8 cellular contexts compared by ENCODE assay signal in the genomic region with DNA sequence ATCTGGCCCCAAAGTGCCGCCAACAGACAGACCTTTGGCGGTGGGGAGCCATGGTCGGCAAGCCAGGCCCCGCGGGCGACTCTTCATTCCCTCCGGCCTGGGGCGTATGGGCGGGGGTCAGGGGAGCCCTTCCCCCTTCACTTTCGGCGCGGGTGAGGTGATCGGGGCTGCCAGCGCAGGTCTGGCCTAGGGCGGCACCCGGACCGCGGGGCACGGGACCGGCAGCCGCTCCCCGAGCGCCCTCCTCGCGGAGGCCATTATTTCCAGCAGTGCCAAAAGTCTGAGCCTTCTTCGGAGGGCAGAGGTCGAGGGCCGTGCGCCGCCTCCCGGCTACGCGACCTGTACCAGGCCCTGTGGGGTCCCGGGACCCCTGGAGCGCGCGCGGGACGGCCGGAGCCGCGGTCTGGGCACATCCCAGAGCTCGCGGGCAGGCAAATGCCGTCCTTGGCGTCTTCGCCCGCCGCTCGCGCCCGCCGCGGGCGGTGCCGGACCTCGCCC. TPM values are rescaled to one million over a fixed set of nuclear protein-coding genes. Genes with fewer than 3 reads are reported as not detected.
DNase-seq lines count a peak whose midpoint lies in the region; ATAC-seq, FAIRE-seq and TF ChIP-seq lines count a peak whose summit lies in the region.

No MANE protein-coding gene starts in this region.

- CTCF ChIA-PET in K562 (lab: Yijun Ruan, JAX; ENCODE audit: low intra/inter-chr PET ratio): no interaction called here

- WGBS in K562 (ENCODE audit: insufficient coverage, low coverage, missing lambda C conversion rate): 1% methylated on average over 14 of the region's 57 CpGs

- peaks cover 57% of the 10 kb centered on the region for H3K79me2 ChIP-seq in K562 (ENCODE audit: control insufficient read depth, insufficient read depth, low read length)

- peak overlapping the region; percentile 86 to 98 for H3K9ac ChIP-seq in K562 (ENCODE audit: insufficient read depth in 1 of 2, low read depth in 2 of 2, low read length in 2 of 2)

- TF ChIP-seq RAD21 in K562 (CRISPR knock-in tag; conservative IDR thresholded peaks at IDR 0.05 in 1 of 2, IDR thresholded peaks at IDR 0.05 in 1 of 2): no peak

- POLR2A ChIA-PET in K562 (lab: Yijun Ruan, JAX): interaction anchor here (0.5 to 3.2 kb wide), 6 partner anchors 9 to 846 kb away, joined by 3 to 11 read pairs (median 3); partner anchors contain the start of gene DUSP21

- in situ Hi-C loops in K562 (cut with MboI) (no loop called here), G401 (cut with HindIII; ENCODE audit: low sequenced_read_pairs) (no loop called here)

- H3K27me3 ChIP-seq in K562 (ENCODE audit: control insufficient read depth in 2 of 2, insufficient read depth in 2 of 2, low read length in 2 of 2): no peaks in the 10 kb centered on the region

- intact Hi-C loops in K562 (cut with micrococcal nuclease): loop anchor here (2.0 to 5.0 kb wide), 2 partner anchors 42 to 200 kb away; no protein-coding TSS in a partner anchor

- TF ChIP-seq POLR2A in K562 (conservative IDR thresholded peaks at IDR 0.05): no peak

- peak; percentile 10 for ATAC-seq in GM18499 (IDR thresholded peaks at IDR 0.05; ENCODE audit: insufficient read depth, unreplicated experiment)
- peak; percentile 26 for ATAC-seq in HG02938 (IDR thresholded peaks at IDR 0.05; ENCODE audit: unreplicated experiment)
- ATAC-seq in K562: peak; percentile 21

- H3K27ac ChIP-seq in K562 (ENCODE audit: extremely low read depth, low read depth, low read length): peak overlapping the region; percentile 93

- H3K36me3 ChIP-seq in K562 (ENCODE audit: control insufficient read depth, insufficient read depth, low read length): peaks cover 12% of the 10 kb centered on the region

- no peak for TF ChIP-seq CTCF in K562 (IDR thresholded peaks at IDR 0.05 in 2 of 3, conservative IDR thresholded peaks at IDR 0.05 in 1 of 3; ENCODE audit: insufficient read depth in 2 of 3, low read depth in 1 of 3, low read length in 3 of 3)

- H2AFZ ChIP-seq in K562 (ENCODE audit: low read depth, low read length): peak overlapping the region; percentile 79

- H3K9me1 ChIP-seq in K562 (ENCODE audit: control insufficient read depth, insufficient read depth, low read length): no peaks in the 10 kb centered on the region

- FAIRE-seq in K562 (lab: Jason Lieb, UNC): no peak

- peak overlapping the region; percentile 99 for H3K4me3 ChIP-seq in K562

- no TSS peak for BruUV-seq in K562 (replicated peaks; lab: Mats Ljungman, UMichigan)

- peak; percentile 35 for DNase-seq in 8988T
- peak; percentile 16 for DNase-seq in RPMI7951 (ENCODE audit: low read depth)
- peak; percentile 30 to 49 (median 47) for DNase-seq in K562 (ENCODE audit: extremely low read depth in 1 of 4, low spot score in 3 of 4)
- peak; percentile 42 for DNase-seq in iPS-NIHi11 (ENCODE audit: low spot score)
- DNase-seq in stimulated activated CD4-positive, alpha-beta T cell treated with anti-CD3 and anti-CD28 coated beads, Interleukin-15, amount 100 ng/mL, for 48 hours (ENCODE audit: low read depth in 2 of 2): peak; percentile 3 to 15
- DNase-seq in G401 (ENCODE audit: low spot score): no peak

- H4K20me1 ChIP-seq in K562 (replicated peaks; ENCODE audit: control insufficient read depth, insufficient read depth, low read length): peaks cover 7% of the 10 kb centered on the region

- peaks cover 0 to 14% of the 10 kb centered on the region in 2 experiments; a peak in 4 of 5 replicates for H3K4me1 ChIP-seq in K562 (replicated peaks in 1 of 2; ENCODE audit: control insufficient read depth in 2 of 2, insufficient read depth in 2 of 2, low read length in 2 of 2)

- TF ChIP-seq EP300 in K562 (IDR thresholded peaks at IDR 0.05; ENCODE audit: low read length): no peak

- H3K9me3 ChIP-seq in K562 (replicated peaks; ENCODE audit: control insufficient read depth, insufficient read depth, low read depth, low read length): no peaks in the 10 kb centered on the region

- H3K4me2 ChIP-seq in K562 (ENCODE audit: insufficient read depth, low read length): peak overlapping the region; percentile 88

TF ChIP-seq in K562, 482 proteins besides CTCF, POLR2A, EP300 and RAD21 (continues in another document):
- TF ChIP-seq YY1 (IDR thresholded peaks at IDR 0.05; ENCODE audit: borderline replicate concordance in 1 of 3, control insufficient read depth in 1 of 3, extremely low read depth in 1 of 3, insufficient read depth in 3 of 3, insufficient read length in 1 of 3, insufficient replicate concordance in 2 of 3, low read depth in 1 of 3, low read length in 2 of 3) (peak in 2 of 3 experiments; percentile 48 to 50), POLR2G (IDR thresholded peaks at IDR 0.05; ENCODE audit: low read depth, low read length) (peak; percentile 71; the same call in 1 of the 2 replicates), FIP1L1 (IDR thresholded peaks at IDR 0.05; ENCODE audit: low read depth, low read length, poor library complexity, severe bottlenecking) (peak; percentile 33), KDM1A (IDR thresholded peaks at IDR 0.05) (peak in 1 of 2 experiments; percentile 12; a peak in 1 of 4 replicates), NEUROD1 (IDR thresholded peaks at IDR 0.05; ENCODE audit: borderline replicate concordance, low read depth, low read length, partially characterized antibody) (peak; percentile 19), SP2 (IDR thresholded peaks at IDR 0.05; ENCODE audit: extremely low read depth, low read depth, low read length, poor library complexity, severe bottlenecking) (no peak), ZBTB7A (IDR thresholded peaks at IDR 0.05; ENCODE audit: borderline replicate concordance, control insufficient read depth, low read depth, low read length) (peak; percentile 65), TEAD4 (IDR thresholded peaks at IDR 0.05; ENCODE audit: low read length) (no peak), TEAD4 (CRISPR knock-in tag; IDR thresholded peaks at IDR 0.05; ENCODE audit: borderline replicate concordance) (no peak), ZNF175 (CRISPR knock-in tag; IDR thresholded peaks at IDR 0.05; ENCODE audit: low read depth) (peak; percentile 41; the same call in 1 of the 2 replicates), ZFX (CRISPR knock-in tag; IDR thresholded peaks at IDR 0.05) (peak; percentile 90), HNRNPL (IDR thresholded peaks at IDR 0.05; ENCODE audit: low read depth, low read length) (peak; percentile 60; the same call in 1 of the 2 replicates), FOXJ2 (tag; IDR thresholded peaks at IDR 0.05) (0 out of 2 replicates have a peak, but pooled peaks have one; percentile 9), NR2C2 (CRISPR knock-in tag; IDR thresholded peaks at IDR 0.05) (no peak), NR2C2 (tag; IDR thresholded peaks at IDR 0.05) (peak; percentile 82), BHLHE40 (IDR thresholded peaks at IDR 0.05; ENCODE audit: low read length) (peak; percentile 63), NRF1 (conservative IDR thresholded peaks at IDR 0.05 in 1 of 2, IDR thresholded peaks at IDR 0.05 in 1 of 2) (0 out of 4 replicates have a peak, but pooled peaks of 1 of the 2 experiments have one; percentile 23), FOXA3 (CRISPR knock-in tag; conservative IDR thresholded peaks at IDR 0.05 in 1 of 2, IDR thresholded peaks at IDR 0.05 in 1 of 2) (peak in 1 of 2 experiments; percentile 39; a peak in 1 of 4 replicates), ZNF12 (CRISPR knock-in tag; IDR thresholded peaks at IDR 0.05) (no peak)

RNA-seq across cellular contexts. Expression of gene KDM6A, which starts 0.6 kb away (rescaled TPM):
- 17.7 and 22.0 TPM in 2 replicates for total RNA-seq in RPMI7951 (2014; rRNA removed; shearing (Covaris generic))
- 67.4 and 167 TPM in 2 replicates for total RNA-seq in K562 (2011; cell fraction: chromatin; rRNA removed; ENCODE audit: low replicate concordance)
- 29.5 and 35.7 TPM in 2 replicates for total RNA-seq in K562 (2011; cell fraction: nucleolus; rRNA removed)
- 52.1 and 74.0 TPM in 2 replicates for total RNA-seq in K562 (2011; cell fraction: nucleoplasm; rRNA removed)
- total RNA-seq in K562 (2014; rRNA removed) (14.6 and 18.8 TPM in 2 replicates), K562 (2014; rRNA removed; fragmentation: Illumina TruSeq; extraction: Trizol) (26.9 and 28.3 TPM in 2 replicates), K562 (2015; rRNA removed; fragmentation: Illumina TruSeq; extraction: Trizol) (21.7 and 22.9 TPM in 2 replicates), K562 (2021) (21.0 and 27.5 TPM in 2 replicates)
- polyA plus RNA-seq in K562 (2011; rRNA removed) (34.3 and 38.0 TPM in 2 replicates), K562 (2014; fragmentation: Illumina TruSeq; extraction: Trizol) (25.3 and 25.5 TPM in 2 replicates), K562 (2014; fragmentation: Nextera tagmentation; extraction: Ambion mirVana) (1 to 10 TPM; 8.4 to 8.9 TPM), K562 (2014; rRNA removed) (16.2 and 23.4 TPM in 2 replicates)
- polyA plus RNA-seq in K562 (2011; cell fraction: cytosol; rRNA removed): 17.2 and 18.4 TPM in 2 replicates
- 53.5 and 79.2 TPM in 2 replicates for polyA plus RNA-seq in K562 (2011; cell fraction: nucleus; rRNA removed)
- 14.1 and 18.4 TPM in 2 replicates for polyA plus RNA-seq in K562 (2012)
- polyA minus RNA-seq in K562 (2011; rRNA and poly(A)+ RNA removed): 67.2 and 73.7 TPM in 2 replicates
- 24.0 and 30.0 TPM in 2 replicates for polyA minus RNA-seq in K562 (2011; cell fraction: cytosol; rRNA and poly(A)+ RNA removed)
- polyA minus RNA-seq in K562 (2011; cell fraction: nucleus; rRNA and poly(A)+ RNA removed): 39.2 and 66.4 TPM in 2 replicates
- 9.9 and 17.3 TPM in 2 replicates for total RNA-seq in G401 (2014; rRNA removed; shearing (Covaris generic))

RNA-seq across cellular contexts. Expression of gene DUSP21, which starts 28.5 kb away (rescaled TPM):
- total RNA-seq in RPMI7951 (2014; rRNA removed; shearing (Covaris generic)): not detected in 2 replicates
- total RNA-seq in K562 (2011; cell fraction: chromatin; rRNA removed; ENCODE audit: low replicate concordance): 1.2 TPM in 1 of 2 replicates, not detected in the other
- total RNA-seq in K562 (2011; cell fraction: nucleolus; rRNA removed): 0.53 and 1.3 TPM in 2 replicates
- 0.99 and 1.1 TPM in 2 replicates for total RNA-seq in K562 (2011; cell fraction: nucleoplasm; rRNA removed)
- 0.14 and 0.73 TPM in 2 replicates for total RNA-seq in K562 (2014; rRNA removed)
- total RNA-seq in K562 (2014; rRNA removed; fragmentation: Illumina TruSeq; extraction: Trizol): 0.93 and 1.2 TPM in 2 replicates
- 0.45 and 0.51 TPM in 2 replicates for total RNA-seq in K562 (2015; rRNA removed; fragmentation: Illumina TruSeq; extraction: Trizol)
- total RNA-seq in K562 (2021): 0.85 and 1.3 TPM in 2 replicates
- 0.73 and 1.1 TPM in 2 replicates for polyA plus RNA-seq in K562 (2011; rRNA removed)
- 1.9 and 2.5 TPM in 2 replicates for polyA plus RNA-seq in K562 (2011; cell fraction: cytosol; rRNA removed)
- polyA plus RNA-seq in K562 (2011; cell fraction: nucleus; rRNA removed): 0.94 and 2.5 TPM in 2 replicates
- polyA plus RNA-seq in K562 (2012): 1.4 and 2.3 TPM in 2 replicates
- 1.8 and 2.4 TPM in 2 replicates for polyA plus RNA-seq in K562 (2014; fragmentation: Illumina TruSeq; extraction: Trizol)
- polyA plus RNA-seq in K562 (2014; fragmentation: Nextera tagmentation; extraction: Ambion mirVana): 1 to 10 TPM; 2.0 to 2.5 TPM
- 1.5 and 3.0 TPM in 2 replicates for polyA plus RNA-seq in K562 (2014; rRNA removed)
- 1.5 and 1.7 TPM in 2 replicates for polyA minus RNA-seq in K562 (2011; rRNA and poly(A)+ RNA removed)
- polyA minus RNA-seq in K562 (2011; cell fraction: cytosol; rRNA and poly(A)+ RNA removed): not detected in 2 replicates
- 0.33 and 0.94 TPM in 2 replicates for polyA minus RNA-seq in K562 (2011; cell fraction: nucleus; rRNA and poly(A)+ RNA removed)
- not detected in 2 replicates for total RNA-seq in G401 (2014; rRNA removed; shearing (Covaris generic))
